18 cellular contexts compared by ENCODE assay signal in genomic region chr22:49775191-49776052, GRCh38.
"Had no signal": no experiment of that assay in that cellular context is flagged by ENCODE, and none has a peak within 500 bp of the region (broad histone marks: within the 10 kb centered on the region; RNA-seq: fewer than 3 reads in every experiment).

No MANE protein-coding gene starts in this region.

- ATAC-seq: activated CD4-positive, CD25-positive, alpha-beta regulatory T cell treated with anti-CD3 and anti-CD28 coated beads, Interleukin-2, amount 50 U/mL, for 24 hours; activated CD8-positive, alpha-beta T cell treated with anti-CD3 and anti-CD28 coated beads for 36 hours; Panc1 had no signal

- DNase-seq: activated CD4-positive, alpha-beta T cell treated with anti-CD3 and anti-CD28 coated beads for 4 hours; activated CD8-positive, alpha-beta memory T cell treated with anti-CD3 and anti-CD28 coated beads, Interleukin-2, amount 50 U/mL, for 4 hours; activated CD8-positive, alpha-beta T cell treated with anti-CD3 and anti-CD28 coated beads for 36 hours; activated effector memory CD4-positive, alpha-beta T cell treated with anti-CD3 and anti-CD28 coated beads, Interleukin-2, amount 50 U/mL, for 16 hours; activated naive CD4-positive, alpha-beta T cell treated with anti-CD3 and anti-CD28 coated beads for 36 hours; amygdala; Kasumi-1; NCI-H1105 treated with DMSO at 0.1 percent for 48 hours; NCI-H1436 treated with DMSO at 0.1 percent for 48 hours; NCI-H187; NCI-H510A treated with DMSO at 0.1 percent for 48 hours; NCI-H69; NK-92 treated with Interleukin-12 subunit alpha and Interleukin-12 subunit beta, amount 100 ng/mL, for 24 hours; OCI-M1; RPMI8226; SHP77 treated with DMSO at 0.1 percent for 48 hours had no signal
